3 cellular contexts compared by ENCODE assay signal in genomic region chr1:246923482-246923881, GRCh38.
TF ChIP-seq lines count a peak whose summit lies in the region.

No MANE protein-coding gene starts in this region.

TF ChIP-seq in SK-N-SH treated with all-trans-retinoic acid at 6 μM for 48 hours, 23 proteins besides CTCF, POLR2A, EP300 and RAD21 (continues in another document):
- TF ChIP-seq ISL1 (CRISPR knock-in tag; IDR thresholded peaks at IDR 0.05): no peak
- TF ChIP-seq BACH2 (CRISPR knock-in tag; IDR thresholded peaks at IDR 0.05; ENCODE audit: borderline replicate concordance): no peak
- no peak for TF ChIP-seq PPARA (CRISPR knock-in tag; IDR thresholded peaks at IDR 0.05; ENCODE audit: borderline replicate concordance)
- no peak for TF ChIP-seq CSRNP3 (CRISPR knock-in tag; IDR thresholded peaks at IDR 0.05)
- TF ChIP-seq RARB (CRISPR knock-in tag; IDR thresholded peaks at IDR 0.05): no peak
- no peak for TF ChIP-seq OSR1 (CRISPR knock-in tag; IDR thresholded peaks at IDR 0.05)
- TF ChIP-seq CREB5 (CRISPR knock-in tag; IDR thresholded peaks at IDR 0.05; ENCODE audit: low read depth): no peak
- no peak for TF ChIP-seq PATZ1 (CRISPR knock-in tag; IDR thresholded peaks at IDR 0.05; ENCODE audit: borderline replicate concordance)
- TF ChIP-seq GLIS3 (CRISPR knock-in tag; IDR thresholded peaks at IDR 0.05): no peak
- no peak for TF ChIP-seq ZNF70 (CRISPR knock-in tag; IDR thresholded peaks at IDR 0.05)

TF ChIP-seq in SK-N-SH, 30 proteins besides CTCF, POLR2A, EP300 and RAD21:
- TF ChIP-seq PBX3 (IDR thresholded peaks at IDR 0.05) (no peak), GABPA (IDR thresholded peaks at IDR 0.05; ENCODE audit: low read depth) (no peak), POLR2AphosphoS5 (IDR thresholded peaks at IDR 0.05; ENCODE audit: low read depth, low read length) (no peak), NRF1 (IDR thresholded peaks at IDR 0.05; ENCODE audit: low read depth, low read length) (no peak), CHD2 (IDR thresholded peaks at IDR 0.05; ENCODE audit: low read length, partially characterized antibody) (no peak)

TF ChIP-seq in H1, 55 proteins besides CTCF, POLR2A, EP300 and RAD21:
- TF ChIP-seq CBX5 (IDR thresholded peaks at IDR 0.05; ENCODE audit: low read depth, low read length): no peak
- TF ChIP-seq ZNF274 (IDR thresholded peaks at IDR 0.05; ENCODE audit: borderline replicate concordance, extremely low read depth, low read length): no peak
- no peak for TF ChIP-seq POLR2AphosphoS5 (IDR thresholded peaks at IDR 0.05; ENCODE audit: low read depth, low read length)
- no peak for TF ChIP-seq FOSL1 (IDR thresholded peaks at IDR 0.05; ENCODE audit: insufficient read depth, low read depth, low read length)
- TF ChIP-seq KDM1A (IDR thresholded peaks at IDR 0.05; ENCODE audit: borderline replicate concordance, low read length): no peak
- no peak for TF ChIP-seq HDAC2 (IDR thresholded peaks at IDR 0.05; ENCODE audit: borderline replicate concordance in 1 of 2, low read depth in 2 of 2, low read length in 2 of 2)
- TF ChIP-seq, protein P1, sequence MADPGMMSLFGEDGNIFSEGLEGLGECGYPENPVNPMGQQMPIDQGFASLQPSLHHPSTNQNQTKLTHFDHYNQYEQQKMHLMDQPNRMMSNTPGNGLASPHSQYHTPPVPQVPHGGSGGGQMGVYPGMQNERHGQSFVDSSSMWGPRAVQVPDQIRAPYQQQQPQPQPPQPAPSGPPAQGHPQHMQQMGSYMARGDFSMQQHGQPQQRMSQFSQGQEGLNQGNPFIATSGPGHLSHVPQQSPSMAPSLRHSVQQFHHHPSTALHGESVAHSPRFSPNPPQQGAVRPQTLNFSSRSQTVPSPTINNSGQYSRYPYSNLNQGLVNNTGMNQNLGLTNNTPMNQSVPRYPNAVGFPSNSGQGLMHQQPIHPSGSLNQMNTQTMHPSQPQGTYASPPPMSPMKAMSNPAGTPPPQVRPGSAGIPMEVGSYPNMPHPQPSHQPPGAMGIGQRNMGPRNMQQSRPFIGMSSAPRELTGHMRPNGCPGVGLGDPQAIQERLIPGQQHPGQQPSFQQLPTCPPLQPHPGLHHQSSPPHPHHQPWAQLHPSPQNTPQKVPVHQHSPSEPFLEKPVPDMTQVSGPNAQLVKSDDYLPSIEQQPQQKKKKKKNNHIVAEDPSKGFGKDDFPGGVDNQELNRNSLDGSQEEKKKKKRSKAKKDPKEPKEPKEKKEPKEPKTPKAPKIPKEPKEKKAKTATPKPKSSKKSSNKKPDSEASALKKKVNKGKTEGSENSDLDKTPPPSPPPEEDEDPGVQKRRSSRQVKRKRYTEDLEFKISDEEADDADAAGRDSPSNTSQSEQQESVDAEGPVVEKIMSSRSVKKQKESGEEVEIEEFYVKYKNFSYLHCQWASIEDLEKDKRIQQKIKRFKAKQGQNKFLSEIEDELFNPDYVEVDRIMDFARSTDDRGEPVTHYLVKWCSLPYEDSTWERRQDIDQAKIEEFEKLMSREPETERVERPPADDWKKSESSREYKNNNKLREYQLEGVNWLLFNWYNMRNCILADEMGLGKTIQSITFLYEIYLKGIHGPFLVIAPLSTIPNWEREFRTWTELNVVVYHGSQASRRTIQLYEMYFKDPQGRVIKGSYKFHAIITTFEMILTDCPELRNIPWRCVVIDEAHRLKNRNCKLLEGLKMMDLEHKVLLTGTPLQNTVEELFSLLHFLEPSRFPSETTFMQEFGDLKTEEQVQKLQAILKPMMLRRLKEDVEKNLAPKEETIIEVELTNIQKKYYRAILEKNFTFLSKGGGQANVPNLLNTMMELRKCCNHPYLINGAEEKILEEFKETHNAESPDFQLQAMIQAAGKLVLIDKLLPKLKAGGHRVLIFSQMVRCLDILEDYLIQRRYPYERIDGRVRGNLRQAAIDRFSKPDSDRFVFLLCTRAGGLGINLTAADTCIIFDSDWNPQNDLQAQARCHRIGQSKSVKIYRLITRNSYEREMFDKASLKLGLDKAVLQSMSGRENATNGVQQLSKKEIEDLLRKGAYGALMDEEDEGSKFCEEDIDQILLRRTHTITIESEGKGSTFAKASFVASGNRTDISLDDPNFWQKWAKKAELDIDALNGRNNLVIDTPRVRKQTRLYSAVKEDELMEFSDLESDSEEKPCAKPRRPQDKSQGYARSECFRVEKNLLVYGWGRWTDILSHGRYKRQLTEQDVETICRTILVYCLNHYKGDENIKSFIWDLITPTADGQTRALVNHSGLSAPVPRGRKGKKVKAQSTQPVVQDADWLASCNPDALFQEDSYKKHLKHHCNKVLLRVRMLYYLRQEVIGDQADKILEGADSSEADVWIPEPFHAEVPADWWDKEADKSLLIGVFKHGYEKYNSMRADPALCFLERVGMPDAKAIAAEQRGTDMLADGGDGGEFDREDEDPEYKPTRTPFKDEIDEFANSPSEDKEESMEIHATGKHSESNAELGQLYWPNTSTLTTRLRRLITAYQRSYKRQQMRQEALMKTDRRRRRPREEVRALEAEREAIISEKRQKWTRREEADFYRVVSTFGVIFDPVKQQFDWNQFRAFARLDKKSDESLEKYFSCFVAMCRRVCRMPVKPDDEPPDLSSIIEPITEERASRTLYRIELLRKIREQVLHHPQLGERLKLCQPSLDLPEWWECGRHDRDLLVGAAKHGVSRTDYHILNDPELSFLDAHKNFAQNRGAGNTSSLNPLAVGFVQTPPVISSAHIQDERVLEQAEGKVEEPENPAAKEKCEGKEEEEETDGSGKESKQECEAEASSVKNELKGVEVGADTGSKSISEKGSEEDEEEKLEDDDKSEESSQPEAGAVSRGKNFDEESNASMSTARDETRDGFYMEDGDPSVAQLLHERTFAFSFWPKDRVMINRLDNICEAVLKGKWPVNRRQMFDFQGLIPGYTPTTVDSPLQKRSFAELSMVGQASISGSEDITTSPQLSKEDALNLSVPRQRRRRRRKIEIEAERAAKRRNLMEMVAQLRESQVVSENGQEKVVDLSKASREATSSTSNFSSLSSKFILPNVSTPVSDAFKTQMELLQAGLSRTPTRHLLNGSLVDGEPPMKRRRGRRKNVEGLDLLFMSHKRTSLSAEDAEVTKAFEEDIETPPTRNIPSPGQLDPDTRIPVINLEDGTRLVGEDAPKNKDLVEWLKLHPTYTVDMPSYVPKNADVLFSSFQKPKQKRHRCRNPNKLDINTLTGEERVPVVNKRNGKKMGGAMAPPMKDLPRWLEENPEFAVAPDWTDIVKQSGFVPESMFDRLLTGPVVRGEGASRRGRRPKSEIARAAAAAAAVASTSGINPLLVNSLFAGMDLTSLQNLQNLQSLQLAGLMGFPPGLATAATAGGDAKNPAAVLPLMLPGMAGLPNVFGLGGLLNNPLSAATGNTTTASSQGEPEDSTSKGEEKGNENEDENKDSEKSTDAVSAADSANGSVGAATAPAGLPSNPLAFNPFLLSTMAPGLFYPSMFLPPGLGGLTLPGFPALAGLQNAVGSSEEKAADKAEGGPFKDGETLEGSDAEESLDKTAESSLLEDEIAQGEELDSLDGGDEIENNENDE (IDR thresholded peaks at IDR 0.05; ENCODE audit: insufficient replicate concordance, low read length): no peak
- no peak for TF ChIP-seq NANOG (IDR thresholded peaks at IDR 0.05; ENCODE audit: insufficient read depth, low read depth, low read length, poor library complexity, severe bottlenecking)
- no peak for TF ChIP-seq SRF (IDR thresholded peaks at IDR 0.05; ENCODE audit: low read depth, low read length)
- no peak for TF ChIP-seq BRCA1 (IDR thresholded peaks at IDR 0.05; ENCODE audit: low read depth, low read length)
- TF ChIP-seq CTBP2 (IDR thresholded peaks at IDR 0.05; ENCODE audit: borderline replicate concordance, insufficient read depth, insufficient read length, low read length): no peak
- TF ChIP-seq, protein P2, sequence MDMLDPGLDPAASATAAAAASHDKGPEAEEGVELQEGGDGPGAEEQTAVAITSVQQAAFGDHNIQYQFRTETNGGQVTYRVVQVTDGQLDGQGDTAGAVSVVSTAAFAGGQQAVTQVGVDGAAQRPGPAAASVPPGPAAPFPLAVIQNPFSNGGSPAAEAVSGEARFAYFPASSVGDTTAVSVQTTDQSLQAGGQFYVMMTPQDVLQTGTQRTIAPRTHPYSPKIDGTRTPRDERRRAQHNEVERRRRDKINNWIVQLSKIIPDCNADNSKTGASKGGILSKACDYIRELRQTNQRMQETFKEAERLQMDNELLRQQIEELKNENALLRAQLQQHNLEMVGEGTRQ (IDR thresholded peaks at IDR 0.05; ENCODE audit: low read length): no peak
- TF ChIP-seq ASH2L (IDR thresholded peaks at IDR 0.05; ENCODE audit: low read length): no peak
- TF ChIP-seq TEAD4 (IDR thresholded peaks at IDR 0.05; ENCODE audit: low read depth, low read length): no peak
- TF ChIP-seq GABPA (IDR thresholded peaks at IDR 0.05; ENCODE audit: borderline replicate concordance, insufficient read depth, low read length): no peak
- TF ChIP-seq KDM5A (IDR thresholded peaks at IDR 0.05; ENCODE audit: low read length): no peak
- TF ChIP-seq BCL11A (IDR thresholded peaks at IDR 0.05; ENCODE audit: low read depth in 2 of 2, low read length in 2 of 2): no peak
- TF ChIP-seq CHD2 (IDR thresholded peaks at IDR 0.05; ENCODE audit: low read length): no peak
- no peak for TF ChIP-seq SP4 (IDR thresholded peaks at IDR 0.05; ENCODE audit: low read length)
- no peak for TF ChIP-seq CBX8 (IDR thresholded peaks at IDR 0.05; ENCODE audit: borderline replicate concordance, low read depth, low read length)
TF ChIP-seq in H1: peak in this region for 0.
